1 cellular context compared by ENCODE assay signal in the genomic region with DNA sequence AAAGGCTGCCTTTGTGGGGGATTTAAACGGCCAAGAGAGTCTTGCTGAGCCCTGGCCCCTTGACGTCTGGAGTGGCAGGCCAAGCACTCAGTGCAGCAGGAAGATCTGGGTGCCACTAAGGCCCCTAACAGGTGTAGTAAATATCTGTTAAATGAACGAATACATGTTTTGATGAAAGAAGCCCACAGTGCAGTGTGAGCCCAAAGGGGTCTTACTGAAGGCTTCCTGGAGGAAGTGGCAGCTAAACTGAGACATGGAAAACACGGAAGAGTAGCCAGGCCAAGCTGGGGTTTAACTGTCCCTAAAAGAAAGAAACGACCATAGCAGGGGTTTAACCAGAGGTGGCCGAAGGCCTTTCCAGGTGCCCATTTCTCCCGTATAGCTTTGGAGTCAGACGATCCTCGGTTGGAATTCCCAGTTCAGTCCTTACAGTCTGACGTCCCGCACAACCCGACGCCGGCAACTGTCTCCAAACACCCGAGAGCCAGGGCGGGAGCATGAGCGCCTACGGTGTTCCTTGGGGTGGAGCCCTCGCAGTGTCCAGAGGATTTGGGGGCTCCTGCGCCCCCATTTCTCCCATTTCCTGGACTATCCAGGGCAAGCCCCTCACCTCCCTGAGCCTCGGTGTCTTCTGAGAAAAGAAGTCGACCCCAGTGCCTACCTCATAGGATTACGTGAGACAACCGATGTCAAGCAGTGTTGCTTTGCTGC.
TF ChIP-seq lines count a peak whose summit lies in the region.

No MANE protein-coding gene starts in this region.

TF ChIP-seq in H1, 55 proteins besides CTCF, POLR2A, EP300 and RAD21:
- peak; percentile 51 for TF ChIP-seq KDM4A (IDR thresholded peaks at IDR 0.05; ENCODE audit: low read depth, low read length, severe bottlenecking)
- peak; percentile 23 for TF ChIP-seq EZH2 (IDR thresholded peaks at IDR 0.05; ENCODE audit: low read depth, low read length, severe bottlenecking)
- TF ChIP-seq JUND (IDR thresholded peaks at IDR 0.05; ENCODE audit: low read length): no peak
- peak; percentile 39; the same call in 1 of the 2 replicates for TF ChIP-seq CREB1 (IDR thresholded peaks at IDR 0.05)
- TF ChIP-seq FOSL1 (IDR thresholded peaks at IDR 0.05; ENCODE audit: insufficient read depth, low read depth, low read length): no peak
TF ChIP-seq in H1: peak in this region for 3.
